ENCODE assay signal across 24 cellular contexts in the genomic region with DNA sequence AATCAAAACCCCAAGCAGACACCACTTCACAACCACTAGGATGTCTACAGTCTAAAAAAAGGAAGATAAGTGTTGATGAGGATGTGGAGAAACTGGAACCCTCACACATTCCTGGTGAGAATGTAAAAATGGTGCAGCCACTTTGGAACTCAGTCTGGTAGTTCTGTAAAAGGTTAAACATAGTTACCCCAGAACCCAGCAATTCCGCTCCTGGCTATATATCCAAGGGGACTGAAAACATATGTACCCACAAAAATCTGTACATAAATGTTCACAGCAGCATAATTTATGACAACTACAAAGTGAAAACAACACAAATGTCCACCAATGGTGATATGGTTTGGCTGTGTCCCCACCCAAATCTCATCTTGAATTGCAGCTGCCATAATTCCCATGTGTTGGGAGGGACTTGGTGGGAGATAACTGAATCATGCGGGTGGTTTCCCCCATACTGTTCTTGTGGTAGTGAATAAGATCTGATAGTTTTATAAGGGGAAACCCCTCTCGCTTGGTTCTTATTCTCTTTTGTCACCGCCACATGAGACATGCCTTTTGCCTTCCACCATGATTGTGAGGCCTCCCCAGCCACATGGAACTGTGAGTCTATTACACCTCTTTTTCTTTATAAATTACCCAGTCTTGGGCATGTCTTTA.
"Had no signal": no experiment of that assay in that cellular context is flagged by ENCODE, and none has a peak within 500 bp of the region (broad histone marks: within the 10 kb centered on the region; RNA-seq: fewer than 3 reads in every experiment).

No MANE protein-coding gene starts in this region.

- H3K9me3 ChIP-seq: adrenal gland, ascending aorta, esophagus squamous epithelium, spleen, tibial nerve had no signal

- H3K4me3 ChIP-seq: adrenal gland, ascending aorta, esophagus squamous epithelium, spleen, tibial nerve had no signal

- H3K36me3 ChIP-seq: adrenal gland, ascending aorta had no signal

- H3K9me3 Mint-ChIP-seq: dendritic cell treated with granulocyte-macrophage colony-stimulating factor and Interleukin-4, amounts not matched to agents 40 ng/mL and 50 ng/mL, for 4 days; nephron; T-helper 2 cell treated with Interferon-gamma antibody and Interleukin-4, amounts not matched to agents 5 μg/mL and 100 μg/mL, for 36 hours had no signal

- H3K4me1 ChIP-seq: ascending aorta had no signal

- H3K27ac Mint-ChIP-seq: activated B cell treated with CpG ODN at 0.5 μM for 24 hours; activated naive CD4-positive, alpha-beta T cell treated with anti-CD3 and anti-CD28 coated beads, Interleukin-2, amount 50 U/mL, for 72 hours; activated T-helper 17 cell treated with anti-CD3 and anti-CD28 coated beads, Interleukin-2, amount 50 U/mL, for 72 hours; dendritic cell treated with granulocyte-macrophage colony-stimulating factor and Interleukin-4, amounts not matched to agents 40 ng/mL and 50 ng/mL, for 4 days; stimulated activated naive CD8-positive, alpha-beta T cell treated with anti-CD3 and anti-CD28 coated beads, Interleukin-15, Interleukin-2, amounts not matched to agents 100 ng/mL and 50 ng/mL, for 24 hours; T-helper 2 cell treated with Interferon-gamma antibody and Interleukin-4, amounts not matched to agents 5 μg/mL and 100 μg/mL, for 36 hours had no signal

- H3K4me3 Mint-ChIP-seq: activated B cell treated with CpG ODN at 0.5 μM for 24 hours; activated T-helper 17 cell treated with anti-CD3 and anti-CD28 coated beads, Interleukin-2, amount 50 U/mL, for 72 hours; dendritic cell treated with granulocyte-macrophage colony-stimulating factor and Interleukin-4, amounts not matched to agents 40 ng/mL and 50 ng/mL, for 4 days; nephron; stimulated activated naive CD8-positive, alpha-beta T cell treated with anti-CD3 and anti-CD28 coated beads, Interleukin-15, Interleukin-2, amounts not matched to agents 100 ng/mL and 50 ng/mL, for 24 hours; T-helper 2 cell treated with Interferon-gamma antibody and Interleukin-4, amounts not matched to agents 5 μg/mL and 100 μg/mL, for 36 hours had no signal

- ATAC-seq: activated T-helper 17 cell treated with anti-CD3 and anti-CD28 coated beads, Interleukin-2, amount 50 U/mL, for 72 hours; left ventricle myocardium superior; right cardiac atrium had no signal

- H3K27ac ChIP-seq: adrenal gland, ascending aorta, spleen had no signal

- H3K27me3 Mint-ChIP-seq: activated B cell treated with CpG ODN at 0.5 μM for 24 hours; activated T-helper 17 cell treated with anti-CD3 and anti-CD28 coated beads, Interleukin-2, amount 50 U/mL, for 72 hours; dendritic cell treated with granulocyte-macrophage colony-stimulating factor and Interleukin-4, amounts not matched to agents 40 ng/mL and 50 ng/mL, for 4 days; stimulated activated naive CD8-positive, alpha-beta T cell treated with anti-CD3 and anti-CD28 coated beads, Interleukin-15, Interleukin-2, amounts not matched to agents 100 ng/mL and 50 ng/mL, for 24 hours had no signal

- H3K27me3 ChIP-seq: adrenal gland, ascending aorta, esophagus squamous epithelium, spleen, tibial nerve had no signal

- DNase-seq: activated B cell treated with CpG ODN at 0.5 μM for 24 hours; activated CD4-positive, alpha-beta T cell treated with anti-CD3 and anti-CD28 coated beads, Interleukin-2, amount 50 U/mL, for 4 hours; activated CD8-positive, alpha-beta memory T cell treated with anti-CD3 and anti-CD28 coated beads, Interleukin-2, amount 50 U/mL, for 4 hours; activated gamma-delta T cell treated with Interleukin-2 at 50 U/mL for 16 hours; activated T-cell treated with anti-CD3 and anti-CD28 coated beads, Interleukin-2, amount 50 U/mL, for 1 hour; adrenal gland; central memory CD4-positive, alpha-beta T cell; effector CD4-positive, alpha-beta T cell; esophagus squamous epithelium; glutamatergic neuron; left ventricle myocardium superior; posterior cingulate gyrus; right cardiac atrium; spleen; stimulated activated CD4-positive, alpha-beta T cell treated with anti-CD3 and anti-CD28 coated beads, Interleukin-4, amount 100 ng/mL, for 1 hour; T-helper 1 cell had no signal
